Comparison of ENCODE assay signal across 1 cellular context in genomic region chr7:140440593-140440992, GRCh38.
TF ChIP-seq lines count a peak whose summit lies in the region.

No MANE protein-coding gene starts in this region.

TF ChIP-seq in IMR-90, 13 proteins besides CTCF, POLR2A, EP300 and RAD21:
- no peak for TF ChIP-seq MAZ (IDR thresholded peaks at IDR 0.05; ENCODE audit: borderline replicate concordance, low read depth, low read length)
- no peak for TF ChIP-seq CEBPB (IDR thresholded peaks at IDR 0.05; ENCODE audit: low read depth, low read length)
- TF ChIP-seq CHD1 (IDR thresholded peaks at IDR 0.05; ENCODE audit: low read depth, low read length), result no peak
- TF ChIP-seq FOS (IDR thresholded peaks at IDR 0.05; ENCODE audit: low read depth, low read length), result no peak
- no peak for TF ChIP-seq ELK1 (IDR thresholded peaks at IDR 0.05; ENCODE audit: borderline replicate concordance, low read depth, low read length)
- no peak for TF ChIP-seq MXI1 (IDR thresholded peaks at IDR 0.05; ENCODE audit: borderline replicate concordance, low read depth, low read length)
- no peak for TF ChIP-seq RFX5 (IDR thresholded peaks at IDR 0.05; ENCODE audit: low read depth, low read length)
- no peak for TF ChIP-seq NFE2L2 (IDR thresholded peaks at IDR 0.05; ENCODE audit: low read depth, low read length)
- no peak for TF ChIP-seq MAFK (IDR thresholded peaks at IDR 0.05; ENCODE audit: low read depth, low read length)
TF ChIP-seq in IMR-90: peak in this region for 0.
